In the genomic region with DNA sequence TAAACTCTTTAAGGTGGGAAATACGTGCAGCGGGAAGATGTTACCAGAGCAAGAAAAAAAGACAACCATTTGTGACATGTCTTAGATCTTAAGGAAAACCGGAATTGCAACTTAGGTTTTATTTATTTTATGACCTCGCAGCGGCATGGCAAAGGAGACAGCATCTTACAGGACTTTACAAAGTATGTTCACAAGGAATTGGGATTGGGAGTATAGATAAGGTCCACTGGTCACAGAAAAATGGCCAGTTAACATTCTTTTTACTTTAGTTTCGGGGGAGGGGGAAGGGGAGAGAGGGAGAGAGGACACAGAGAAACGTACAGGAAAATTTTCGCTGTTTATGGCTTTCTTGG, we compare ENCODE assay signal across 9 cellular contexts.
DNase-seq lines count a peak whose midpoint lies in the region; ATAC-seq and TF ChIP-seq lines count a peak whose summit lies in the region.
"Had no signal": no experiment of that assay in that cellular context is flagged by ENCODE, and none has a peak within 500 bp of the region (broad histone marks: within the 10 kb centered on the region; RNA-seq: fewer than 3 reads in every experiment).

No MANE protein-coding gene starts in this region.

- ATAC-seq in DND-41 (ENCODE audit: insufficient read depth, low read depth) (no peak), right cardiac atrium (no peak), HG02870 (IDR thresholded peaks at IDR 0.05; ENCODE audit: unreplicated experiment) (no peak)

- peaks cover 14% of the 10 kb centered on the region for H3K4me1 ChIP-seq in DND-41 (ENCODE audit: insufficient read depth, low read length)
- peaks cover 4% of the 10 kb centered on the region; the same call in 1 of the 2 replicates for H3K4me1 ChIP-seq in PC-9 (replicated peaks; ENCODE audit: insufficient read depth)
- no peaks in the 10 kb centered on the region for H3K4me1 ChIP-seq in right cardiac atrium (ENCODE audit: control insufficient read depth, insufficient read depth, low read length)

- 57% methylated on average over 8 of the region's 8 CpGs for WGBS in right cardiac atrium

- no TSS peak for BruUV-seq in PC-9 (replicated peaks; lab: Mats Ljungman, UMichigan)

- no peaks in the 10 kb centered on the region for H4K20me1 ChIP-seq in DND-41 (ENCODE audit: insufficient read depth, low read length)
- H4K20me1 ChIP-seq in PC-9 (ENCODE audit: insufficient read depth): no peaks in the 10 kb centered on the region

- H3F3A ChIP-seq in PC-9 (ENCODE audit: insufficient read depth, low read depth): no peaks in the 10 kb centered on the region

- TF ChIP-seq CTCF in DND-41 (IDR thresholded peaks at IDR 0.05; ENCODE audit: borderline replicate concordance, extremely low read depth, low read length, poor library complexity, severe bottlenecking) (no peak), PC-9 (conservative IDR thresholded peaks at IDR 0.05) (no peak), retinal pigment epithelial cell (conservative IDR thresholded peaks at IDR 0.05; ENCODE audit: low read depth, low read length) (no peak)

- CTCF ChIA-PET in PC-9 (lab: Charles Lee): no interaction called here

- H3K4me3 ChIP-seq in DND-41 (ENCODE audit: low read depth in 1 of 2, low read length in 2 of 2) (peak overlapping the region; percentile 31 to 63; a peak in 3 of 4 replicates), PC-9 (peak overlapping the region; percentile 60; the same call in 1 of the 2 replicates), right cardiac atrium (ENCODE audit: low read length) (peak overlapping the region; percentile 3), retinal pigment epithelial cell (ENCODE audit: low read length) (peak overlapping the region; percentile 60)

- POLR2A ChIA-PET in PC-9 (lab: Charles Lee; ENCODE audit: unreplicated experiment): no interaction called here

- intact Hi-C loops in PC-9 (cut with micrococcal nuclease; ENCODE audit: unreplicated experiment): no loop called here
- intact Hi-C loops in right cardiac atrium (cut with DNase I): no loop called here
- intact Hi-C loops in posterior vena cava (cut with DNase I): no loop called here

- peak overlapping the region; percentile 53 for H3K9ac ChIP-seq in DND-41 (ENCODE audit: low read depth, low read length)

- H3K79me2 ChIP-seq in DND-41 (ENCODE audit: insufficient read depth, low read length) (no peaks in the 10 kb centered on the region), PC-9 (ENCODE audit: low read depth) (no peaks in the 10 kb centered on the region)

- peak overlapping the region; percentile 59 for H3K27ac ChIP-seq in DND-41 (ENCODE audit: low read length)
- H3K27ac ChIP-seq in PC-9: no peak overlapping the region
- H3K27ac ChIP-seq in right cardiac atrium (ENCODE audit: low read length): no peak overlapping the region

- H3K4me2 ChIP-seq in DND-41 (ENCODE audit: insufficient read depth, low read length): peak overlapping the region; percentile 59
- H3K4me2 ChIP-seq in PC-9: peak overlapping the region; percentile 82

- H3K27me3 ChIP-seq in DND-41 (ENCODE audit: insufficient read depth, low read length, poor library complexity) (no peaks in the 10 kb centered on the region), PC-9 (ENCODE audit: insufficient read depth, low read depth) (no peaks in the 10 kb centered on the region), right cardiac atrium (ENCODE audit: control insufficient read depth, insufficient read depth) (no peaks in the 10 kb centered on the region)

- H2AFZ ChIP-seq in DND-41 (ENCODE audit: low read depth, low read length) (peak overlapping the region; percentile 82), PC-9 (peak overlapping the region; percentile 92)

- H3K9me3 ChIP-seq in DND-41 (ENCODE audit: insufficient read depth, low read length, severe bottlenecking) (no peaks in the 10 kb centered on the region), PC-9 (ENCODE audit: insufficient read depth, low read depth) (no peaks in the 10 kb centered on the region), right cardiac atrium (ENCODE audit: control insufficient read depth, low read length) (no peaks in the 10 kb centered on the region)

- DNase-seq in DND-41: no peak
- peak in 1 of 2 experiments; percentile 39 for DNase-seq in PC-9
- no peak for DNase-seq in right cardiac atrium
- DNase-seq in retinal pigment epithelial cell (ENCODE audit: low read depth): no peak
- DNase-seq in LoVo (ENCODE audit: low spot score): no peak
- no peak for DNase-seq in NCI-H1436 (lab: John Stamatoyannopoulos, UW)
- DNase-seq in posterior vena cava (ENCODE audit: low spot score): no peak
- DNase-seq: NCI-H1436 treated with DMSO at 0.1 percent for 48 hours had no signal

- no peaks in the 10 kb centered on the region for H3K9me2 ChIP-seq in PC-9 (ENCODE audit: insufficient read depth)

- H3K36me3 ChIP-seq in DND-41 (ENCODE audit: insufficient read depth, low read length): no peaks in the 10 kb centered on the region
- H3K36me3 ChIP-seq in PC-9 (ENCODE audit: low read depth): no peaks in the 10 kb centered on the region

Comparison
In these comparisons a context has a peak if more than half of its experiments do, and no peak if none do; other contexts are left out.
1. H3K4me3 ChIP-seq: peak in every context shown above with its lines; median percentile 60 in PC-9; 60 in retinal pigment epithelial cell; 47 in DND-41; 3 in right cardiac atrium.